8 cellular contexts compared by ENCODE assay signal in genomic region chr16:15682105-15682570, GRCh38. TPM values are rescaled to one million over a fixed set of nuclear protein-coding genes. Genes with fewer than 3 reads are reported as not detected.
DNase-seq lines count a peak whose midpoint lies in the region; ATAC-seq and TF ChIP-seq lines count a peak whose summit lies in the region.

No MANE protein-coding gene starts in this region.

- H3K4me2 ChIP-seq in parathyroid adenoma (ENCODE audit: low read length) = no peak overlapping the region

- no peak overlapping the region for H3K27ac ChIP-seq in parathyroid adenoma

- in situ Hi-C loops in KBM-7 (cut with MboI; ENCODE audit: low pct_unique_long_range_greater_than_20kb, low sequenced_read_pairs) = no loop called here

- no peaks in the 10 kb centered on the region for H3K27me3 Mint-ChIP-seq in activated CD4-positive, alpha-beta T cell treated with anti-CD3 and anti-CD28 coated beads for 36 hours

- intact Hi-C loops in activated CD4-positive, alpha-beta T cell treated with anti-CD3 and anti-CD28 coated beads for 36 hours (cut with DNase I, micrococcal nuclease) = no loop called here

- H3K4me3 Mint-ChIP-seq in activated CD4-positive, alpha-beta T cell treated with anti-CD3 and anti-CD28 coated beads for 36 hours = no peak overlapping the region

- peaks cover 37% of the 10 kb centered on the region for H3K36me3 Mint-ChIP-seq in activated CD4-positive, alpha-beta T cell treated with anti-CD3 and anti-CD28 coated beads for 36 hours (ENCODE audit: low read depth)

- H3K27me3 ChIP-seq in parathyroid adenoma (ENCODE audit: control insufficient read depth, insufficient read depth, low read length) = no peaks in the 10 kb centered on the region

- H3K4me1 Mint-ChIP-seq in activated CD4-positive, alpha-beta T cell treated with anti-CD3 and anti-CD28 coated beads for 36 hours = peaks cover 8% of the 10 kb centered on the region

- CTCF ChIA-PET in activated CD4-positive, alpha-beta T cell treated with anti-CD3 and anti-CD28 coated beads for 36 hours (lab: Charles Lee) = interaction anchor here (0.7 to 1.6 kb wide), 12 partner anchors 11 to 584 kb away, joined by 3 to 10 read pairs (median 3); partner anchors contain the start of gene MARF1
- CTCF ChIA-PET in HEK293T (lab: Yijun Ruan, JAX) = interaction anchor here (0.6 to 1.1 kb wide), 4 partner anchors 12 to 31 kb away, joined by 3 to 4 read pairs (median 3); no protein-coding TSS in a partner anchor

- H3K27ac Mint-ChIP-seq in activated CD4-positive, alpha-beta T cell treated with anti-CD3 and anti-CD28 coated beads for 36 hours = no peak overlapping the region

- no peaks in the 10 kb centered on the region for H3K9me3 ChIP-seq in parathyroid adenoma (ENCODE audit: control insufficient read depth, low read length)

- peak; percentile 98 for ATAC-seq in activated CD4-positive, alpha-beta T cell treated with anti-CD3 and anti-CD28 coated beads for 36 hours
- no peak for ATAC-seq in GM19455 (IDR thresholded peaks at IDR 0.05; ENCODE audit: unreplicated experiment)

- DNase-seq in Daoy (ENCODE audit: low read depth) (peak; percentile 83), KBM-7 (peak; percentile 68), epithelial cell of proximal tubule (ENCODE audit: low read depth) (no peak), HEK293T (ENCODE audit: extremely low spot score) (no peak), germinal center (ENCODE audit: low spot score) (no peak)
- peak; percentile 77 for DNase-seq in activated CD4-positive, alpha-beta T cell treated with anti-CD3 and anti-CD28 coated beads for 36 hours

- no peaks in the 10 kb centered on the region for H3K4me1 ChIP-seq in parathyroid adenoma

- H3K9ac ChIP-seq in parathyroid adenoma = no peak overlapping the region

- TF ChIP-seq CTCF in epithelial cell of proximal tubule (conservative IDR thresholded peaks at IDR 0.05; ENCODE audit: low read depth, low read length) (peak; percentile 57), parathyroid adenoma (IDR thresholded peaks at IDR 0.05) (peak; percentile 30)

- no peak overlapping the region for H3K4me3 ChIP-seq in epithelial cell of proximal tubule (ENCODE audit: low read depth, low read length)
- H3K4me3 ChIP-seq in parathyroid adenoma (ENCODE audit: low read depth, low read length) = no peak overlapping the region

- no peaks in the 10 kb centered on the region for H3K79me2 ChIP-seq in parathyroid adenoma

- H3K36me3 ChIP-seq in parathyroid adenoma (ENCODE audit: control insufficient read depth, insufficient read depth, low read length) = no peaks in the 10 kb centered on the region

- no peaks in the 10 kb centered on the region for H3K9me3 Mint-ChIP-seq in activated CD4-positive, alpha-beta T cell treated with anti-CD3 and anti-CD28 coated beads for 36 hours (ENCODE audit: low read depth)

- POLR2A ChIA-PET in activated CD4-positive, alpha-beta T cell treated with anti-CD3 and anti-CD28 coated beads for 36 hours (lab: Charles Lee) = interaction anchor here (0.7 kb wide), 1 partner anchor 41 kb away, joined by 3 read pairs; no protein-coding TSS in a partner anchor
- POLR2A ChIA-PET in HEK293T (lab: Yijun Ruan, JAX) = no interaction called here

- H2AFZ ChIP-seq in parathyroid adenoma = no peak overlapping the region

TF ChIP-seq in HEK293T, 16 proteins besides CTCF, POLR2A, EP300 and RAD21:
- no peak for TF ChIP-seq HDGF (IDR thresholded peaks at IDR 0.05; ENCODE audit: borderline replicate concordance)
- TF ChIP-seq ELF4 (IDR thresholded peaks at IDR 0.05) = no peak
- TF ChIP-seq SP1 (IDR thresholded peaks at IDR 0.05) = no peak
- TF ChIP-seq ZNF384 (IDR thresholded peaks at IDR 0.05) = no peak
- TF ChIP-seq BHLHE40 (IDR thresholded peaks at IDR 0.05; ENCODE audit: borderline replicate concordance) = no peak
- no peak for TF ChIP-seq FOXM1 (IDR thresholded peaks at IDR 0.05; ENCODE audit: borderline replicate concordance)

RNA-seq across cellular contexts. Expression of gene NDE1, which starts 32.1 kb away (rescaled TPM):
- total RNA-seq in Daoy (2014; rRNA removed; shearing (Covaris generic)) = 42.7 and 70.8 TPM in 2 replicates
- 100 to 1,000 TPM; 107 to 117 TPM for total RNA-seq in activated CD4-positive, alpha-beta T cell treated with anti-CD3 and anti-CD28 coated beads for 36 hours
- total RNA-seq in epithelial cell of proximal tubule = 45.3 and 47.7 TPM in 2 replicates

RNA-seq across cellular contexts. Expression of gene MARF1, which starts 39.2 kb away (rescaled TPM):
- total RNA-seq in Daoy (2014; rRNA removed; shearing (Covaris generic)) = 4.1 and 7.9 TPM in 2 replicates
- total RNA-seq in activated CD4-positive, alpha-beta T cell treated with anti-CD3 and anti-CD28 coated beads for 36 hours = 10 to 100 TPM; 50.2 to 72.5 TPM
- total RNA-seq in epithelial cell of proximal tubule = 6.9 and 9.5 TPM in 2 replicates

Comparison
In these comparisons a context has a peak if more than half of its experiments do, and no peak if none do; other contexts are left out.
1. DNase-seq: peak in Daoy (single experiment), KBM-7 (single experiment) and activated CD4-positive, alpha-beta T cell treated with anti-CD3 and anti-CD28 coated beads for 36 hours (single experiment); none in epithelial cell of proximal tubule (single experiment), HEK293T (single experiment) and germinal center (single experiment).